20 cellular contexts compared by ENCODE assay signal in the genomic region with DNA sequence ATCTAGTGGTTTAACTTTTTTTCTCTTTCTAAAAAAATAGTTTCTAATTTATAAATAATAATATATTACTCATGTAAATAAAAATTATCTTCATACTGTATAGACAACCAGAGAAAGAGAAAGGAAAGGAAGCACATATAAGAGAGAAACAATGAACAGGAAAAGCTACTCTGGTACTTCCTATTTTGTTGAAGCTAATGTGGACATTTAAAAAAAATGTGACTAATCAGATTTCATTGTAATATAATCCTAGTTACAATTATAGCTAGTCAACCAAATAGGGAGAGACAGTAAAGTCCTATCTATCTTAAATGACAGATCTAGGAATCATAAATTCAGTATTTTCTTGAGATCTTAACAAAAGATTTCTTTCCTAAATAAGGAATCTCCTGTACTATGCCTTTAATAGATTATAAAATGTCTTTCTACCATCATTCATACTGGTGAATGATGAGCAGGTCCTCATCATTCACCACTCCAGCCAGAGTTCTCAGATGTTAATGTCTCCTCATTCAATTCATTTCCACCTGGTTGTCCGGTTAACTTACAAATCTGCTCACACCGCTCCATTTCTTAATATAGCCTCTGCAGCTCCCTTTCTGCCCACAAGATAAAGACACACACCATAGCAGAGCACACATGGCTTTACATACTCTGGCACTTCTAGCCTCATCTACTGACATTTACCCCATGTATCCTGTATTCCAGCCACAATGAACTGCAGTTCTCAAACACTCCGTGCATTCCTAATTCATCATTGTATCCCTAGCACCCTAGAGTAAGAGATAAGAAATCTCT. TPM values are rescaled to one million over a fixed set of nuclear protein-coding genes. Genes with fewer than 3 reads are reported as not detected.
DNase-seq lines count a peak whose midpoint lies in the region; ATAC-seq, FAIRE-seq and TF ChIP-seq lines count a peak whose summit lies in the region.
"Had no signal": no experiment of that assay in that cellular context is flagged by ENCODE, and none has a peak within 500 bp of the region (broad histone marks: within the 10 kb centered on the region; RNA-seq: fewer than 3 reads in every experiment).

No MANE protein-coding gene starts in this region.

- peaks cover 23% of the 10 kb centered on the region for H3K36me3 ChIP-seq in astrocyte (ENCODE audit: insufficient read depth, low read length)
- H3K36me3 ChIP-seq in esophagus squamous epithelium = peaks cover 0 to 99% (median 28%) of the 10 kb centered on the region in 3 donors

- no peak overlapping the region for H3K4me2 ChIP-seq in astrocyte (ENCODE audit: low read length)

- H3K27me3 ChIP-seq in astrocyte (ENCODE audit: insufficient read depth, low read length) (no peaks in the 10 kb centered on the region), esophagus squamous epithelium (no peaks in the 10 kb centered on the region)

- H3K9ac ChIP-seq in astrocyte (ENCODE audit: low read length) = no peak overlapping the region

- no peak for TF ChIP-seq CTCF in astrocyte (IDR thresholded peaks at IDR 0.05; ENCODE audit: insufficient read depth, low read depth, low read length)
- TF ChIP-seq CTCF in mesothelial cell of epicardium (IDR thresholded peaks at IDR 0.05; ENCODE audit: unreplicated experiment) = no peak
- no peak for TF ChIP-seq CTCF in esophagus squamous epithelium (IDR thresholded peaks at IDR 0.05)

- no peak for DNase-seq in activated T-cell treated with anti-CD3 and anti-CD28 coated beads, Interleukin-2, amount 50 U/mL, for 24 hours
- DNase-seq in activated T-cell treated with anti-CD3 and anti-CD28 coated beads, Interleukin-2, amount 50 U/mL, for 72 hours = no peak
- DNase-seq in H54 (ENCODE audit: insufficient read length, low spot score) (no peak), astrocyte (ENCODE audit: low read depth) (peak; percentile 43), mesothelial cell of epicardium (ENCODE audit: low spot score in 2 of 2, unreplicated experiment in 2 of 2) (no peak), posterior cingulate gyrus (no peak), esophagus squamous epithelium (lab: John Stamatoyannopoulos, UW) (no peak)
- DNase-seq: activated CD4-positive, alpha-beta T cell treated with anti-CD3 and anti-CD28 coated beads, Interleukin-2, amount 10 ng/mL, durations not matched to agents 7 days and 5 days; activated T-cell treated with anti-CD3 and anti-CD28 coated beads, Interleukin-2, amount 50 U/mL, for 48 hours; amniotic stem cell; head of caudate nucleus; NCI-H82; SIG-M5; stimulated activated CD4-positive, alpha-beta T cell treated with anti-CD3 and anti-CD28 coated beads, Interleukin-12 subunit alpha, Interleukin-12 subunit beta, amount 100 ng/mL, for 4 hours; stimulated activated naive CD4-positive, alpha-beta T cell; T-helper 9 cell had no signal

- 86 to 91% methylated on average over 3 of the region's 3 CpGs for WGBS in esophagus squamous epithelium, 2 donors

- peak; percentile 67 for FAIRE-seq in H54 (lab: Jason Lieb, UNC)
- no peak for FAIRE-seq in astrocyte (lab: Jason Lieb, UNC)
- FAIRE-seq: D721Med, keratinocyte had no signal

- H4K20me1 ChIP-seq in astrocyte (ENCODE audit: insufficient read depth, low read length) = peaks cover 38% of the 10 kb centered on the region

- ATAC-seq in activated T-cell treated with anti-CD3 and anti-CD28 coated beads, Interleukin-2, amount 50 U/mL, for 72 hours (replicated peaks in 1 of 2) = no peak
- ATAC-seq in GM18907 (IDR thresholded peaks at IDR 0.05; ENCODE audit: unreplicated experiment) = no peak

- no peaks in the 10 kb centered on the region for H3K9me3 Mint-ChIP-seq in activated T-cell treated with anti-CD3 and anti-CD28 coated beads, Interleukin-2, amount 50 U/mL, for 24 hours
- no peaks in the 10 kb centered on the region for H3K9me3 Mint-ChIP-seq in activated T-cell treated with anti-CD3 and anti-CD28 coated beads, Interleukin-2, amount 50 U/mL, for 72 hours
- H3K9me3 Mint-ChIP-seq in astrocyte (ENCODE audit: unreplicated experiment) (no peaks in the 10 kb centered on the region), mesothelial cell of epicardium (no peaks in the 10 kb centered on the region)
- H3K9me3 Mint-ChIP-seq: activated CD4-positive, alpha-beta T cell treated with anti-CD3 and anti-CD28 coated beads, Interleukin-2, amount 10 ng/mL, durations not matched to agents 7 days and 5 days had no signal

- no peak overlapping the region for H3K27ac ChIP-seq in astrocyte (ENCODE audit: low read depth, low read length)
- no peak overlapping the region for H3K27ac ChIP-seq in esophagus squamous epithelium
- H3K27ac ChIP-seq: coronary artery had no signal

- no peaks in the 10 kb centered on the region for H3K27me3 Mint-ChIP-seq in activated T-cell treated with anti-CD3 and anti-CD28 coated beads, Interleukin-2, amount 50 U/mL, for 24 hours
- no peaks in the 10 kb centered on the region for H3K27me3 Mint-ChIP-seq in activated T-cell treated with anti-CD3 and anti-CD28 coated beads, Interleukin-2, amount 50 U/mL, for 72 hours (ENCODE audit: low read depth)
- H3K27me3 Mint-ChIP-seq in astrocyte (ENCODE audit: low read depth, unreplicated experiment) (no peaks in the 10 kb centered on the region), mesothelial cell of epicardium (ENCODE audit: low read depth) (no peaks in the 10 kb centered on the region)
- H3K27me3 Mint-ChIP-seq: activated CD4-positive, alpha-beta T cell treated with anti-CD3 and anti-CD28 coated beads, Interleukin-2, amount 10 ng/mL, durations not matched to agents 7 days and 5 days had no signal

- TF ChIP-seq POLR2A in H54 (IDR thresholded peaks at IDR 0.05; ENCODE audit: low read depth, low read length) (no peak), esophagus squamous epithelium (IDR thresholded peaks at IDR 0.05) (no peak)

- H3K4me1 Mint-ChIP-seq in activated T-cell treated with anti-CD3 and anti-CD28 coated beads, Interleukin-2, amount 50 U/mL, for 24 hours (ENCODE audit: low read depth) = peaks cover 5% of the 10 kb centered on the region
- no peaks in the 10 kb centered on the region for H3K4me1 Mint-ChIP-seq in activated T-cell treated with anti-CD3 and anti-CD28 coated beads, Interleukin-2, amount 50 U/mL, for 72 hours (ENCODE audit: low read depth)
- peaks cover 5% of the 10 kb centered on the region for H3K4me1 Mint-ChIP-seq in astrocyte (ENCODE audit: low read depth, unreplicated experiment)
- no peaks in the 10 kb centered on the region for H3K4me1 Mint-ChIP-seq in mesothelial cell of epicardium

- peaks cover 90% of the 10 kb centered on the region for H3K36me3 Mint-ChIP-seq in activated T-cell treated with anti-CD3 and anti-CD28 coated beads, Interleukin-2, amount 50 U/mL, for 24 hours (ENCODE audit: low read depth)
- H3K36me3 Mint-ChIP-seq in activated T-cell treated with anti-CD3 and anti-CD28 coated beads, Interleukin-2, amount 50 U/mL, for 72 hours (ENCODE audit: insufficient read depth in 2 of 2) = peaks cover 8 to 33% of the 10 kb centered on the region in 2 donors
- H3K36me3 Mint-ChIP-seq in astrocyte (ENCODE audit: low read depth, unreplicated experiment) (peaks cover 8% of the 10 kb centered on the region), mesothelial cell of epicardium (peaks cover 44% of the 10 kb centered on the region)

- H3K9me3 ChIP-seq in astrocyte (ENCODE audit: insufficient read depth, low read depth, low read length) = no peaks in the 10 kb centered on the region
- H3K9me3 ChIP-seq in esophagus squamous epithelium = no peaks in the 10 kb centered on the region

- H3K79me2 ChIP-seq in astrocyte (ENCODE audit: insufficient read depth, low read length) = peaks cover 63% of the 10 kb centered on the region

- H3K4me3 Mint-ChIP-seq in activated T-cell treated with anti-CD3 and anti-CD28 coated beads, Interleukin-2, amount 50 U/mL, for 24 hours = no peak overlapping the region
- no peak overlapping the region for H3K4me3 Mint-ChIP-seq in activated T-cell treated with anti-CD3 and anti-CD28 coated beads, Interleukin-2, amount 50 U/mL, for 72 hours
- H3K4me3 Mint-ChIP-seq in astrocyte (ENCODE audit: unreplicated experiment) = no peak overlapping the region
- no peak overlapping the region for H3K4me3 Mint-ChIP-seq in mesothelial cell of epicardium
- H3K4me3 Mint-ChIP-seq: activated CD4-positive, alpha-beta T cell treated with anti-CD3 and anti-CD28 coated beads, Interleukin-2, amount 10 ng/mL, durations not matched to agents 7 days and 5 days had no signal

- H3K4me3 ChIP-seq in astrocyte (ENCODE audit: insufficient read depth, low read depth, low read length) (no peak overlapping the region), esophagus squamous epithelium (no peak overlapping the region)
- H3K4me3 ChIP-seq: coronary artery had no signal

- H3K27ac Mint-ChIP-seq in activated T-cell treated with anti-CD3 and anti-CD28 coated beads, Interleukin-2, amount 50 U/mL, for 24 hours = peak overlapping the region; percentile 22
- no peak overlapping the region for H3K27ac Mint-ChIP-seq in activated T-cell treated with anti-CD3 and anti-CD28 coated beads, Interleukin-2, amount 50 U/mL, for 72 hours
- H3K27ac Mint-ChIP-seq in astrocyte (ENCODE audit: unreplicated experiment) (no peak overlapping the region), mesothelial cell of epicardium (peak overlapping the region; percentile 18)
- H3K27ac Mint-ChIP-seq: activated CD4-positive, alpha-beta T cell treated with anti-CD3 and anti-CD28 coated beads, Interleukin-2, amount 10 ng/mL, durations not matched to agents 7 days and 5 days had no signal

- H3K4me1 ChIP-seq in astrocyte (ENCODE audit: insufficient read depth, low read length) (no peaks in the 10 kb centered on the region), esophagus squamous epithelium (peaks cover 0 to 9% (median 0%) of the 10 kb centered on the region in 3 donors)

- intact Hi-C loops in posterior cingulate gyrus (cut with DNase I) (no loop called here), esophagus squamous epithelium (cut with DNase I) (no loop called here)

- H2AFZ ChIP-seq in astrocyte (ENCODE audit: low read depth, low read length) = no peak overlapping the region

RNA-seq across cellular contexts. Expression of a gene that starts 30.9 kb away (rescaled TPM):
- 10 to 100 TPM; 82.7 to 85.8 TPM for total RNA-seq in activated T-cell treated with anti-CD3 and anti-CD28 coated beads, Interleukin-2, amount 50 U/mL, for 72 hours
- total RNA-seq in astrocyte (65.8 and 68.4 TPM in 2 replicates), mesothelial cell of epicardium (68.2 to 71.5 TPM (median 70.7 TPM) in 3 replicates), esophagus squamous epithelium (10 to 100 TPM; 27.7 to 67.1 (median 54.8) TPM)

Comparison
In these comparisons a context has a peak if more than half of its experiments do, and no peak if none do; other contexts are left out.
1. H3K27ac Mint-ChIP-seq: peak in activated T-cell treated with anti-CD3 and anti-CD28 coated beads, Interleukin-2, amount 50 U/mL, for 24 hours (single experiment) and mesothelial cell of epicardium (single experiment); none in activated T-cell treated with anti-CD3 and anti-CD28 coated beads, Interleukin-2, amount 50 U/mL, for 72 hours (single experiment) and astrocyte (single experiment).